12 cellular contexts compared by ENCODE assay signal in the genomic region with DNA sequence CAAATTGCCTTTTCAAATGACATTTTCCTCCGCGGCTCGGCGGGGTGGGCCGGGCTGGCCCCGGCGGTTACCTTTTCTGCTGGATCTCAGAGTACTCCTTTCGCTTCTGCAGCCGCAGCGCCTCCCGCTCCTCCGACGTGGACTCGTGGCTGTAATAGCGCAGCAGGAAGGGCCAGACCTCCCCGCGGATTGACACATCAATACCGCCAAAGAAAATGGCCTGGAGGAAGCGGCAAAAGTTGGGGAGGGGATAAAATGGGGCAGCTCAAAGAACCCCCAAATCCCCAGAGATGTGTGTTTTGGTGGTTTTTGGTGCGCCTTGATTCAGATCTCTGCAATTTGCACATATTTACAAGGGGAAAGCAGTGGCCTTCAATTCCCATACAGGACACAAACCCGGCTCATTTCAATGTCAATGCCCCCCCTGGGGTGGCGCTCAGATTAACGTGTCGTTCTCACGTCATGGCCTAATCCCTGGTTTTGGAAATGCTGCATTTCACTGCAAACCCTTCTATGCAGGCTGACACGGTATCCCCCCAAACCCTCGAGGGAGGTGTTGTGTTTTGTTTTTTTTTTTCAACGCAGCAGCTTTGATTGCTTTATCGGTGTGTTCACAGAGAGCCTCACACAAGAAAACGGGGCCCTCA.
A peak's percentile ranks its signal among the peaks of the same experiment; 100 is the strongest.
DNase-seq lines count a peak whose midpoint lies in the region; TF ChIP-seq lines count a peak whose summit lies in the region.
"Had no signal": no experiment of that assay in that cellular context is flagged by ENCODE, and none has a peak within 500 bp of the region (broad histone marks: within the 10 kb centered on the region; RNA-seq: fewer than 3 reads in every experiment).

No MANE protein-coding gene starts in this region.

- in situ Hi-C loops in transverse colon (cut with MboI; ENCODE audit: low pct_ligation_motif_present in 1 of 4, low pct_unique_long_range_greater_than_20kb in 1 of 4, low sequenced_read_pairs in 3 of 4) = no loop called here

- TF ChIP-seq EP300 in tibial nerve (IDR thresholded peaks at IDR 0.05) (no peak), transverse colon (IDR thresholded peaks at IDR 0.05; ENCODE audit: low read depth) (no peak)

- no peaks in the 10 kb centered on the region for H3K9me3 Mint-ChIP-seq in brain
- H3K9me3 Mint-ChIP-seq: activated B cell treated with CpG ODN at 0.5 μM for 24 hours had no signal

- H3K27me3 ChIP-seq in layer of hippocampus (ENCODE audit: control insufficient read depth, insufficient read depth, low read length) (no peaks in the 10 kb centered on the region), tibial nerve (no peaks in the 10 kb centered on the region), transverse colon (no peaks in the 10 kb centered on the region)

- peak overlapping the region; percentile 83 to 98 (median 96) for H3K27ac Mint-ChIP-seq in brain
- H3K27ac Mint-ChIP-seq: activated B cell treated with CpG ODN at 0.5 μM for 24 hours had no signal

- H3K27ac ChIP-seq in layer of hippocampus (ENCODE audit: low read depth, low read length) (peak overlapping the region; percentile 84), tibial nerve (peak overlapping the region; percentile 23 to 89 (median 83)), transverse colon (no peak overlapping the region)
- H3K27ac ChIP-seq: A549 had no signal

- H3K4me1 ChIP-seq in tibial nerve = peaks cover 0 to 39% (median 21%) of the 10 kb centered on the region in 4 donors
- H3K4me1 ChIP-seq in transverse colon = peaks cover 0 to 15% (median 3%) of the 10 kb centered on the region in 4 donors
- H3K4me1 ChIP-seq: A549 had no signal

- H3K36me3 ChIP-seq in tibial nerve (peaks cover 0 to 60% (median 3%) of the 10 kb centered on the region in 3 donors), transverse colon (no peaks in the 10 kb centered on the region)

- no peaks in the 10 kb centered on the region for H3K27me3 Mint-ChIP-seq in brain
- H3K27me3 Mint-ChIP-seq: activated B cell treated with CpG ODN at 0.5 μM for 24 hours had no signal

- intact Hi-C loops in transverse colon (cut with DNase I; ENCODE audit: low total_unique reads) = no loop called here

- TF ChIP-seq POLR2A in tibial nerve (IDR thresholded peaks at IDR 0.05) (no peak), transverse colon (IDR thresholded peaks at IDR 0.05) (no peak)

- H3K4me3 ChIP-seq in tibial nerve = peak overlapping the region in 2 of 4 donors; percentile 4 to 29
- H3K4me3 ChIP-seq in transverse colon = no peak overlapping the region
- H3K4me3 ChIP-seq: A549 had no signal

- H3K36me3 Mint-ChIP-seq in brain = peaks cover 11% of the 10 kb centered on the region

- WGBS in tibial nerve, 2 donors = 75 to 83% methylated on average over 30 of the region's 30 CpGs
- WGBS in transverse colon (ENCODE audit: low coverage in 1 of 2), 2 donors = 79 to 91% methylated on average over 6 to 30 of the region's 30 CpGs

- peak overlapping the region; percentile 64 to 79 (median 76) for H3K4me3 Mint-ChIP-seq in brain
- H3K4me3 Mint-ChIP-seq: activated B cell treated with CpG ODN at 0.5 μM for 24 hours had no signal

- TF ChIP-seq CTCF in brain (conservative IDR thresholded peaks at IDR 0.05) (no peak), tibial nerve (IDR thresholded peaks at IDR 0.05) (no peak), transverse colon (IDR thresholded peaks at IDR 0.05) (no peak)

- DNase-seq in activated effector memory CD4-positive, alpha-beta T cell treated with anti-CD3 and anti-CD28 coated beads, Interleukin-2, amount 50 U/mL, for 16 hours = peak; percentile 38
- DNase-seq in activated effector memory CD4-positive, alpha-beta T cell treated with Interleukin-2 at 50 U/mL for 16 hours = no peak
- DNase-seq in tibial nerve (ENCODE audit: low spot score in 2 of 2) (no peak), T-helper 9 cell (no peak), LoVo (ENCODE audit: low spot score) (no peak), transverse colon (no peak)
- DNase-seq: activated B cell treated with CpG ODN at 0.5 μM for 24 hours, activated T-cell treated with anti-CD3 and anti-CD28 coated beads for 4 hours, NCI-H2081 treated with DMSO at 0.1 percent for 48 hours had no signal

- H3K4me1 Mint-ChIP-seq in brain = peaks cover 79% of the 10 kb centered on the region

- H3K9me3 ChIP-seq in tibial nerve = no peaks in the 10 kb centered on the region
- no peaks in the 10 kb centered on the region for H3K9me3 ChIP-seq in transverse colon
- H3K9me3 ChIP-seq: A549 had no signal

Comparison
In these comparisons a context has a peak if more than half of its experiments do, and no peak if none do; other contexts are left out.
1. H3K27ac ChIP-seq: peak in layer of hippocampus (single experiment) and tibial nerve (4 of 4); none in transverse colon (0 of 4).